Comparison of ENCODE assay signal across 8 cellular contexts in genomic region chr12:124225730-124226129, GRCh38.
"Had no signal": no experiment of that assay in that cellular context is flagged by ENCODE, and none has a peak within 500 bp of the region (broad histone marks: within the 10 kb centered on the region; RNA-seq: fewer than 3 reads in every experiment).

No MANE protein-coding gene starts in this region.

- H3K9me3 ChIP-seq: HAP-1 had no signal

- H3K9ac ChIP-seq: GM23248 had no signal

- DNase-seq: GM23248, GOT3, H7, H9, HCEC 1CT, HFFc6 had no signal

- H3K4me3 ChIP-seq: GM23248, GM23338, HAP-1 had no signal

- H3K4me2 ChIP-seq: GM23338 had no signal

- H3K4me1 ChIP-seq: HAP-1 had no signal

- H3K36me3 ChIP-seq: HAP-1 had no signal

- H2AFZ ChIP-seq: GM23248, GM23338 had no signal

- H3K27ac ChIP-seq: GM23248 had no signal
